2 cellular contexts compared by ENCODE assay signal in genomic region chr7:50757703-50758390, GRCh38.
TF ChIP-seq lines count a peak whose summit lies in the region.

No MANE protein-coding gene starts in this region.

TF ChIP-seq in WTC11, 78 proteins besides CTCF, POLR2A, EP300 and RAD21:
- TF ChIP-seq MYBL2 (CRISPR knock-in tag; IDR thresholded peaks at IDR 0.05) (no peak), OVOL2 (CRISPR knock-in tag; IDR thresholded peaks at IDR 0.05; ENCODE audit: borderline replicate concordance) (no peak), AR (CRISPR knock-in tag; IDR thresholded peaks at IDR 0.05) (no peak), ZNF232 (CRISPR knock-in tag; IDR thresholded peaks at IDR 0.05) (no peak), ZMAT4 (CRISPR knock-in tag; IDR thresholded peaks at IDR 0.05) (no peak), TCF7 (CRISPR knock-in tag; IDR thresholded peaks at IDR 0.05; ENCODE audit: low read depth) (no peak), SMAD4 (CRISPR knock-in tag; IDR thresholded peaks at IDR 0.05) (no peak), SMAD3 (CRISPR knock-in tag; IDR thresholded peaks at IDR 0.05; ENCODE audit: borderline replicate concordance) (no peak), E2F5 (CRISPR knock-in tag; IDR thresholded peaks at IDR 0.05) (no peak), RORB (CRISPR knock-in tag; IDR thresholded peaks at IDR 0.05) (no peak), KAT7 (CRISPR knock-in tag; IDR thresholded peaks at IDR 0.05; ENCODE audit: borderline replicate concordance) (no peak), CDX4 (CRISPR knock-in tag; IDR thresholded peaks at IDR 0.05; ENCODE audit: borderline replicate concordance) (no peak), FOXK1 (CRISPR knock-in tag; IDR thresholded peaks at IDR 0.05) (no peak)

TF ChIP-seq in HepG2, 621 proteins besides CTCF, POLR2A, EP300 and RAD21 (continues in another document):
- TF ChIP-seq SMARCE1 (IDR thresholded peaks at IDR 0.05; ENCODE audit: borderline replicate concordance) (no peak), ZFP36L1 (CRISPR knock-in tag; IDR thresholded peaks at IDR 0.05) (no peak), ZNF740 (CRISPR knock-in tag; IDR thresholded peaks at IDR 0.05) (no peak), MZF1 (CRISPR knock-in tag; IDR thresholded peaks at IDR 0.05; ENCODE audit: borderline replicate concordance) (no peak), FOXK2 (IDR thresholded peaks at IDR 0.05) (no peak), ARID3A (IDR thresholded peaks at IDR 0.05; ENCODE audit: low read depth, low read length) (no peak), CEBPZ (IDR thresholded peaks at IDR 0.05; ENCODE audit: low read length) (no peak), NRL (CRISPR knock-in tag; IDR thresholded peaks at IDR 0.05; ENCODE audit: borderline replicate concordance) (no peak), FOXA3 (CRISPR knock-in tag; IDR thresholded peaks at IDR 0.05) (peak; percentile 58), ZNF616 (CRISPR knock-in tag; IDR thresholded peaks at IDR 0.05; ENCODE audit: low read depth) (no peak), ZNF136 (CRISPR knock-in tag; IDR thresholded peaks at IDR 0.05; ENCODE audit: low read depth) (no peak), KLF13 (CRISPR knock-in tag; IDR thresholded peaks at IDR 0.05) (no peak), ZFP37 (CRISPR knock-in tag; IDR thresholded peaks at IDR 0.05; ENCODE audit: borderline replicate concordance) (no peak), NCOA1 (CRISPR knock-in tag; IDR thresholded peaks at IDR 0.05) (no peak), KMT2B (CRISPR knock-in tag; IDR thresholded peaks at IDR 0.05) (no peak), KDM3A (CRISPR knock-in tag; IDR thresholded peaks at IDR 0.05; ENCODE audit: low read depth) (no peak), ZNF124 (CRISPR knock-in tag; IDR thresholded peaks at IDR 0.05) (no peak), MED13 (CRISPR knock-in tag; IDR thresholded peaks at IDR 0.05) (no peak), AHDC1 (CRISPR knock-in tag; IDR thresholded peaks at IDR 0.05; ENCODE audit: borderline replicate concordance) (no peak), REPIN1 (CRISPR knock-in tag; IDR thresholded peaks at IDR 0.05; ENCODE audit: borderline replicate concordance, low read depth) (no peak), ZNF331 (CRISPR knock-in tag; IDR thresholded peaks at IDR 0.05) (no peak), ZNF605 (CRISPR knock-in tag; IDR thresholded peaks at IDR 0.05) (no peak), ZNF552 (CRISPR knock-in tag; IDR thresholded peaks at IDR 0.05; ENCODE audit: borderline replicate concordance) (no peak), ZNF790 (CRISPR knock-in tag; IDR thresholded peaks at IDR 0.05; ENCODE audit: borderline replicate concordance) (no peak), ZKSCAN1 (IDR thresholded peaks at IDR 0.05; ENCODE audit: low read length) (no peak), ZFYVE20 (CRISPR knock-in tag; IDR thresholded peaks at IDR 0.05; ENCODE audit: borderline replicate concordance, low read depth) (no peak), E2F2 (CRISPR knock-in tag; IDR thresholded peaks at IDR 0.05; ENCODE audit: borderline replicate concordance) (no peak), ZNF354B (CRISPR knock-in tag; IDR thresholded peaks at IDR 0.05) (no peak), KDM1A (CRISPR knock-in tag; IDR thresholded peaks at IDR 0.05) (no peak), TP53 (CRISPR knock-in tag; conservative IDR thresholded peaks at IDR 0.05) (no peak), PPARG (CRISPR knock-in tag; conservative IDR thresholded peaks at IDR 0.05) (no peak), RXRB (CRISPR knock-in tag; IDR thresholded peaks at IDR 0.05; ENCODE audit: borderline replicate concordance) (no peak), ZSCAN30 (CRISPR knock-in tag; IDR thresholded peaks at IDR 0.05) (no peak), ZNF792 (CRISPR knock-in tag; IDR thresholded peaks at IDR 0.05) (no peak), SAP130 (CRISPR knock-in tag; IDR thresholded peaks at IDR 0.05; ENCODE audit: low read depth) (no peak), EED (CRISPR knock-in tag; IDR thresholded peaks at IDR 0.05) (no peak), HDAC2 (CRISPR knock-in tag; IDR thresholded peaks at IDR 0.05) (0 out of 2 replicates have a peak, but pooled peaks have one; percentile 28), ZNF770 (CRISPR knock-in tag; IDR thresholded peaks at IDR 0.05) (no peak), ZNF780A (CRISPR knock-in tag; IDR thresholded peaks at IDR 0.05) (no peak), ZNF503 (CRISPR knock-in tag; IDR thresholded peaks at IDR 0.05) (no peak), SRF (IDR thresholded peaks at IDR 0.05; ENCODE audit: low read depth, low read length) (no peak), ZIK1 (CRISPR knock-in tag; IDR thresholded peaks at IDR 0.05; ENCODE audit: borderline replicate concordance, low read depth) (no peak), MXD3 (CRISPR knock-in tag; IDR thresholded peaks at IDR 0.05) (no peak), RNF2 (conservative IDR thresholded peaks at IDR 0.05; ENCODE audit: low read depth) (no peak), PITX1 (CRISPR knock-in tag; IDR thresholded peaks at IDR 0.05) (no peak), ZNF691 (CRISPR knock-in tag; IDR thresholded peaks at IDR 0.05; ENCODE audit: borderline replicate concordance, low read depth) (no peak), ZNF572 (CRISPR knock-in tag; IDR thresholded peaks at IDR 0.05) (no peak), FOXP1 (IDR thresholded peaks at IDR 0.05) (no peak), FOXP1 (CRISPR knock-in tag; IDR thresholded peaks at IDR 0.05) (peak; percentile 79; the same call in 1 of the 2 replicates), ZMYM2 (CRISPR knock-in tag; IDR thresholded peaks at IDR 0.05) (no peak)
